Comparison of ENCODE assay signal across 34 cellular contexts in genomic region chr3:133445111-133445510, GRCh38. TPM values are rescaled to one million over a fixed set of nuclear protein-coding genes. Genes with fewer than 3 reads are reported as not detected.
A peak's percentile ranks its signal among the peaks of the same experiment; 100 is the strongest.
DNase-seq lines count a peak whose midpoint lies in the region; FAIRE-seq and TF ChIP-seq lines count a peak whose summit lies in the region.
"Had no signal": no experiment of that assay in that cellular context is flagged by ENCODE, and none has a peak within 500 bp of the region (broad histone marks: within the 10 kb centered on the region; RNA-seq: fewer than 3 reads in every experiment).

No MANE protein-coding gene starts in this region.

- no peak overlapping the region for H2BK120ac ChIP-seq in H9 (ENCODE audit: low read depth, low read length, poor library complexity, severe bottlenecking)

- no peaks in the 10 kb centered on the region for H3K79me2 ChIP-seq in H9 (ENCODE audit: insufficient read depth, low read length)

- H3K23ac ChIP-seq in H9 (ENCODE audit: insufficient read length, low read depth, low read length): no peak overlapping the region

- FAIRE-seq in D721Med (lab: Jason Lieb, UNC): no peak
- FAIRE-seq: astrocyte, islet of Langerhans had no signal

- H3K36me3 Mint-ChIP-seq in H9 (ENCODE audit: insufficient read depth in 1 of 3, low read depth in 3 of 3): no peaks in the 10 kb centered on the region
- no peaks in the 10 kb centered on the region for H3K36me3 Mint-ChIP-seq in neural crest cell (ENCODE audit: low read depth)
- H3K36me3 Mint-ChIP-seq: CD14-positive monocyte, memory B cell had no signal

- H3K27me3 Mint-ChIP-seq in H9 (ENCODE audit: low read depth) (no peaks in the 10 kb centered on the region), neural crest cell (ENCODE audit: low read depth) (no peaks in the 10 kb centered on the region)
- H3K27me3 Mint-ChIP-seq: activated naive CD8-positive, alpha-beta T cell treated with anti-CD3 and anti-CD28 coated beads, Interleukin-2, amount 50 U/mL, for 24 hours had no signal

- no peaks in the 10 kb centered on the region for H4K20me1 ChIP-seq in H9 (ENCODE audit: control insufficient read depth, insufficient read depth, insufficient read length)

- no peaks in the 10 kb centered on the region for H3K23me2 ChIP-seq in H9 (ENCODE audit: insufficient read length, low read depth, low read length, poor library complexity, severe bottlenecking)

- no peak overlapping the region for H3T11ph ChIP-seq in H9 (ENCODE audit: low read length)

- H4K8ac ChIP-seq in H9 (replicated peaks; ENCODE audit: insufficient read length, low read depth, low read length): no peak overlapping the region

- no peak overlapping the region for H2AFZ ChIP-seq in H9 (ENCODE audit: low read length)

- no peak overlapping the region for H2BK5ac ChIP-seq in H9 (ENCODE audit: insufficient read length, low read length)

- no peaks in the 10 kb centered on the region for H3K4me1 ChIP-seq in H9 (ENCODE audit: insufficient read depth, low read length)

- no peak overlapping the region for H3K18ac ChIP-seq in H9 (ENCODE audit: insufficient read length, low read depth, low read length)

- H3K9me3 Mint-ChIP-seq in H9 (no peaks in the 10 kb centered on the region), neural crest cell (no peaks in the 10 kb centered on the region)
- H3K9me3 Mint-ChIP-seq: activated naive CD8-positive, alpha-beta T cell treated with anti-CD3 and anti-CD28 coated beads, Interleukin-2, amount 50 U/mL, for 24 hours; HFFc6; T-helper 1 cell treated with Interleukin-12 subunit alpha and Interleukin-12 subunit beta and Interleukin-4 antibody, amounts not matched to agents 30 μg/mL and 1 μg/mL, for 36 hours had no signal

- H3K9ac ChIP-seq in H9 (ENCODE audit: extremely low read depth, insufficient read length, low read length): no peak overlapping the region

- no peak overlapping the region for H3K14ac ChIP-seq in H9 (ENCODE audit: insufficient read depth, low read length)

- no peak overlapping the region for H4K5ac ChIP-seq in H9 (ENCODE audit: insufficient read length, low read depth, low read length)

- no peak overlapping the region for H4K91ac ChIP-seq in H9 (ENCODE audit: insufficient read length, low read depth, low read length)

- H3K4me2 ChIP-seq in H9 (ENCODE audit: insufficient read depth, insufficient read length, low read length): no peak overlapping the region

- no peak overlapping the region for H2BK20ac ChIP-seq in H9 (ENCODE audit: low read depth, low read length, poor library complexity, severe bottlenecking)

- H3K56ac ChIP-seq in H9 (ENCODE audit: insufficient read length, low read depth, low read length): no peak overlapping the region

- no peak overlapping the region for H3K27ac ChIP-seq in H9 (ENCODE audit: insufficient read length, low read depth, low read length)
- H3K27ac ChIP-seq: coronary artery, ovary, skin epidermis had no signal

- H3K27ac Mint-ChIP-seq in H9 (peak overlapping the region in 2 of 3 experiments; percentile 18 to 66; a peak in 2 of 7 replicates), neural crest cell (ENCODE audit: unreplicated experiment) (peak overlapping the region; percentile 39)
- H3K27ac Mint-ChIP-seq: activated naive CD8-positive, alpha-beta T cell treated with anti-CD3 and anti-CD28 coated beads, Interleukin-2, amount 50 U/mL, for 24 hours; CD14-positive monocyte; HFFc6; memory B cell; nephron progenitor cell; T-helper 1 cell treated with Interleukin-12 subunit alpha and Interleukin-12 subunit beta and Interleukin-4 antibody, amounts not matched to agents 30 μg/mL and 1 μg/mL, for 36 hours had no signal

- no peaks in the 10 kb centered on the region for H3K27me3 ChIP-seq in H9 (ENCODE audit: insufficient read depth, low read length)
- H3K27me3 ChIP-seq: ovary had no signal

- H3K4me3 Mint-ChIP-seq in H9 (no peak overlapping the region), neural crest cell (no peak overlapping the region)
- H3K4me3 Mint-ChIP-seq: activated naive CD8-positive, alpha-beta T cell treated with anti-CD3 and anti-CD28 coated beads, Interleukin-2, amount 50 U/mL, for 24 hours; CD14-positive monocyte; HFFc6; memory B cell; nephron progenitor cell; T-helper 1 cell treated with Interleukin-12 subunit alpha and Interleukin-12 subunit beta and Interleukin-4 antibody, amounts not matched to agents 30 μg/mL and 1 μg/mL, for 36 hours had no signal

- no peak overlapping the region for H2AK5ac ChIP-seq in H9 (ENCODE audit: insufficient read length, low read length)

- DNase-seq in DMS53 (lab: John Stamatoyannopoulos, UW) (peak; percentile 11), DMS53 treated with DMSO at 0.1 percent for 48 hours (lab: John Stamatoyannopoulos, UW; ENCODE audit: unreplicated experiment) (no peak), H9 (no peak), NCI-H69 (lab: John Stamatoyannopoulos, UW) (peak; percentile 22), neural crest cell (ENCODE audit: low read depth, low spot score) (no peak), medulla oblongata (ENCODE audit: extremely low spot score) (no peak), middle frontal gyrus (ENCODE audit: extremely low spot score, low spot score) (no peak), D721Med (ENCODE audit: insufficient read length, low spot score) (no peak)
- DNase-seq: 8988T; activated CD4-positive, alpha-beta T cell treated with anti-CD3 and anti-CD28 coated beads, Interleukin-2, amount 50 U/mL, for 1 hour; activated CD4-positive, CD25-positive, alpha-beta regulatory T cell; activated gamma-delta T cell; activated naive CD8-positive, alpha-beta T cell treated with anti-CD3 and anti-CD28 coated beads, Interleukin-2, amount 50 U/mL, for 24 hours; activated T-cell treated with anti-CD3 and anti-CD28 coated beads, Interleukin-2, amount 50 U/mL, for 1 hour; effector CD8-positive, alpha-beta T cell; EL; glutamatergic neuron; HFFc6; NCI-H446; nephron progenitor cell; ovary; retina; stimulated activated naive CD4-positive, alpha-beta T cell had no signal

- H3K4me1 Mint-ChIP-seq in H9 (no peaks in the 10 kb centered on the region), neural crest cell (peaks cover 9% of the 10 kb centered on the region)

- no peak for TF ChIP-seq CTCF in H9 (conservative IDR thresholded peaks at IDR 0.05)
- TF ChIP-seq CTCF in neural crest cell (conservative IDR thresholded peaks at IDR 0.05): no peak
- no peak for TF ChIP-seq CTCF in D721Med (IDR thresholded peaks at IDR 0.05; ENCODE audit: insufficient read depth, missing control alignments)

- no CpG with 5 or more reads among the region's 2 CpGs for WGBS in H9 (ENCODE audit: extremely low coverage, insufficient read length, low lambda C conversion rate)

- H3K4ac ChIP-seq in H9 (ENCODE audit: low read depth, low read length): no peak overlapping the region

- no peak overlapping the region for H2BK15ac ChIP-seq in H9 (ENCODE audit: low read depth, low read length)

- H3K79me1 ChIP-seq in H9 (ENCODE audit: insufficient read depth, low read depth, low read length, poor library complexity, severe bottlenecking): no peaks in the 10 kb centered on the region

- H3K9me3 ChIP-seq in H9 (ENCODE audit: control insufficient read depth, low read depth, low read length): no peaks in the 10 kb centered on the region
- H3K9me3 ChIP-seq: ovary had no signal

- no peak overlapping the region for H2BK12ac ChIP-seq in H9 (ENCODE audit: insufficient read length, low read depth, low read length)

RNA-seq across cellular contexts. Expression of gene BFSP2, which starts 45.3 kb away (rescaled TPM):
- total RNA-seq in H9 (2021): not detected in 2 replicates
- total RNA-seq in neural crest cell: not detected in 2 replicates
- total RNA-seq: astrocyte, cardiac septum, HFFc6, left lobe of liver, ovary, Right ventricle myocardium inferior, urinary bladder had no signal

Comparison
In these comparisons a context has a peak if more than half of its experiments do, and no peak if none do; other contexts are left out.
1. DNase-seq: peak in DMS53 (single experiment) and NCI-H69 (single experiment); none in DMS53 treated with DMSO at 0.1 percent for 48 hours (single experiment), H9 (single experiment), neural crest cell (single experiment), medulla oblongata (single experiment), middle frontal gyrus (single experiment) and D721Med (single experiment).